ENCODE assay signal across 9 cellular contexts in the genomic region with DNA sequence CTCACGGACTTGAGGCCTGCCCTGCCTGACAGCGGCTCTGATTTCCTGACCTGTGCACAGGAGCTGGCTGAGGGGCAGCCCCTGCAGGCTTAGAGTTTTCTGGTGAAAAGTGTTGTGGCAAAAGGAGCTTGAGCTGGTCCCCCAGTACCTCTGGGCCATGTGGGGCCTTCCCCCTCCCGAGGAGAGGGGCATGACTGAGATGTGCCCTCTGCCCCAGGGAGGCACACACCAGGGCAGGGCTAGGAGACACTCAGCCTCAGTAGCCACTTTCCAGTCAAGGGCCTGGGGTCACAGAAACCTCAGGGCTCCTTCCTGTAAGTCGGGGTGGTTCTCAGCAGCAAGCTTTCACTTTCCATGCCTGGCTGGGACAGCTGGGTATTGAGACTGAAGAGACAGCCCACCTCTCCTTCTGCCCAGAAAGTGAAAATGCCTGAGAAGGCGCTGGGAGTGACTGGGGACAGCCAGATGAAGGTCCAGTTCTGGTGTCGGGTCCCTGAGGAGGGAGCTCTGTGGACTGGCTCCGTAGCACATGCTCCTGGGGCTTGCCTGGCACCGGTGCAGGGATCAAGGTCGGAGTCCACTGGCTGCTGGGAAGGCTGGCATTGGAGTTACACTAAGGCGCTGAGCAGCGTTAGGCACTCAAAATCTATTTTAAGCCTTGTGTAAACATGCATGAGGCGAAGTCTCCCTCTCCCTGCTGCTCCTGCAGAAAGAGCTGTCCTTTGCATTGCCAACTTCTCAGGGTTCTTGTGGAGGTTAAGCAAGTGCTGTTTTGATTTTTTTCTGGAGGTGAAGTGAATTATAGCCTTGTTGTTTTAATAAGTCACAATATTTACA.
DNase-seq lines count a peak whose midpoint lies in the region; ATAC-seq, FAIRE-seq and TF ChIP-seq lines count a peak whose summit lies in the region.
"Had no signal": no experiment of that assay in that cellular context is flagged by ENCODE, and none has a peak within 500 bp of the region (broad histone marks: within the 10 kb centered on the region; RNA-seq: fewer than 3 reads in every experiment).

No MANE protein-coding gene starts in this region.

- H4K20me1 ChIP-seq in astrocyte (ENCODE audit: insufficient read depth, low read length) (no peaks in the 10 kb centered on the region), keratinocyte (ENCODE audit: control insufficient read depth, extremely low read depth, insufficient read depth, low read length) (no peaks in the 10 kb centered on the region)

- H3K27me3 ChIP-seq in RWPE2 (ENCODE audit: insufficient read depth, poor library complexity, severe bottlenecking), result no peaks in the 10 kb centered on the region
- peaks cover 4% of the 10 kb centered on the region for H3K27me3 ChIP-seq in astrocyte (ENCODE audit: insufficient read depth, low read length)
- peaks cover 6% of the 10 kb centered on the region for H3K27me3 ChIP-seq in keratinocyte (ENCODE audit: control insufficient read depth, extremely low read depth, insufficient read depth, low read length)

- H3K9ac ChIP-seq in astrocyte (ENCODE audit: low read length) (peak overlapping the region; percentile 17), keratinocyte (ENCODE audit: control insufficient read depth, extremely low read depth, insufficient read depth, low read length) (peak overlapping the region; percentile 8)

- peaks cover 9% of the 10 kb centered on the region for H3K4me1 ChIP-seq in RWPE2 (ENCODE audit: insufficient read depth, poor library complexity, severe bottlenecking)
- peaks cover 9% of the 10 kb centered on the region for H3K4me1 ChIP-seq in astrocyte (ENCODE audit: insufficient read depth, low read length)
- H3K4me1 ChIP-seq in keratinocyte (ENCODE audit: control insufficient read depth, extremely low read depth, insufficient read depth, low read length), result peaks cover 14% of the 10 kb centered on the region

- no peak for FAIRE-seq in astrocyte (lab: Jason Lieb, UNC)
- FAIRE-seq in keratinocyte (lab: Jason Lieb, UNC), result peak; percentile 71
- FAIRE-seq: K562 had no signal

- TF ChIP-seq CTCF in RWPE2 (IDR thresholded peaks at IDR 0.05; ENCODE audit: poor library complexity, severe bottlenecking), result no peak
- TF ChIP-seq CTCF in astrocyte (IDR thresholded peaks at IDR 0.05; ENCODE audit: insufficient read depth, low read depth, low read length), result no peak
- TF ChIP-seq CTCF in keratinocyte (optimal IDR thresholded peaks at IDR 0.05 in 1 of 3, IDR thresholded peaks at IDR 0.05 in 1 of 3, conservative IDR thresholded peaks at IDR 0.05 in 1 of 3; ENCODE audit: extremely low read depth in 1 of 3, insufficient read depth in 2 of 3, low read length in 3 of 3), result no peak

- H3K27me3 Mint-ChIP-seq in astrocyte (ENCODE audit: low read depth, unreplicated experiment), result peaks cover 15% of the 10 kb centered on the region

- H3K36me3 ChIP-seq in RWPE2 (ENCODE audit: low read depth) (no peaks in the 10 kb centered on the region), astrocyte (ENCODE audit: insufficient read depth, low read length) (no peaks in the 10 kb centered on the region), keratinocyte (ENCODE audit: control insufficient read depth in 2 of 2, extremely low read depth in 1 of 2, insufficient read depth in 2 of 2, low read length in 2 of 2) (no peaks in the 10 kb centered on the region)

- H3K4me3 Mint-ChIP-seq in astrocyte (ENCODE audit: unreplicated experiment), result no peak overlapping the region

- H3K4me2 ChIP-seq in astrocyte (ENCODE audit: low read length) (peak overlapping the region; percentile 82), keratinocyte (ENCODE audit: control insufficient read depth, extremely low read depth, insufficient read depth, low read depth, low read length) (peak overlapping the region; percentile 57)

- no peaks in the 10 kb centered on the region for H3K79me2 ChIP-seq in astrocyte (ENCODE audit: insufficient read depth, low read length)
- H3K79me2 ChIP-seq in keratinocyte (ENCODE audit: control insufficient read depth, insufficient read depth, low read length), result no peaks in the 10 kb centered on the region

- DNase-seq in COR-L47 (lab: John Stamatoyannopoulos, UW) (peak; percentile 80), HuH-7 (ENCODE audit: low spot score) (peak; percentile 52), RWPE2 (ENCODE audit: low spot score) (no peak), astrocyte (ENCODE audit: low read depth) (peak; percentile 53), keratinocyte (ENCODE audit: low read depth, low spot score) (no peak), SKM-1 treated with dmso at 0.1 percent for 144 hours (lab: John Stamatoyannopoulos, UW; ENCODE audit: unreplicated experiment) (no peak)
- DNase-seq in stimulated activated CD4-positive, alpha-beta T cell treated with anti-CD3 and anti-CD28 coated beads, Interleukin-2, amount 100 ng/mL, for 24 hours, result peak; percentile 57 to 65

- H2AFZ ChIP-seq in astrocyte (ENCODE audit: low read depth, low read length) (peak overlapping the region; percentile 54), keratinocyte (ENCODE audit: control insufficient read depth, low read length) (peak overlapping the region; percentile 62)

- H3K9me1 ChIP-seq in keratinocyte (ENCODE audit: control insufficient read depth, extremely low read depth, insufficient read depth, low read length), result no peaks in the 10 kb centered on the region

- H3K9me3 Mint-ChIP-seq in astrocyte (ENCODE audit: unreplicated experiment), result no peaks in the 10 kb centered on the region

- H3K4me1 Mint-ChIP-seq in astrocyte (ENCODE audit: low read depth, unreplicated experiment), result peaks cover 23% of the 10 kb centered on the region

- no peak overlapping the region for H3K27ac Mint-ChIP-seq in astrocyte (ENCODE audit: unreplicated experiment)

- H3K36me3 Mint-ChIP-seq in astrocyte (ENCODE audit: low read depth, unreplicated experiment), result no peaks in the 10 kb centered on the region

- H3K9me3 ChIP-seq in RWPE2 (ENCODE audit: severe bottlenecking) (no peaks in the 10 kb centered on the region), astrocyte (ENCODE audit: insufficient read depth, low read depth, low read length) (no peaks in the 10 kb centered on the region), keratinocyte (ENCODE audit: control insufficient read depth, low read depth, low read length) (no peaks in the 10 kb centered on the region)

- H3K27ac ChIP-seq in RWPE2 (ENCODE audit: poor library complexity, severe bottlenecking), result no peak overlapping the region
- no peak overlapping the region for H3K27ac ChIP-seq in astrocyte (ENCODE audit: low read depth, low read length)
- no peak overlapping the region for H3K27ac ChIP-seq in keratinocyte (ENCODE audit: control insufficient read depth, insufficient read depth, low read length)

- dilution Hi-C loops in keratinocyte (cut with MboI; ENCODE audit: extremely low pct_ligation_motif_present, low sequenced_read_pairs), result no loop called here

- H3K4me3 ChIP-seq in RWPE2 (ENCODE audit: severe bottlenecking) (no peak overlapping the region), astrocyte (ENCODE audit: insufficient read depth, low read depth, low read length) (peak overlapping the region; percentile 40), keratinocyte (ENCODE audit: control insufficient read depth in 2 of 3, extremely low read depth in 1 of 3, insufficient read depth in 2 of 3, low read depth in 1 of 3, low read length in 3 of 3) (no peak overlapping the region)
- H3K4me3 ChIP-seq: K562 had no signal

- peak; percentile 95 for ATAC-seq in GM21367 (IDR thresholded peaks at IDR 0.05; ENCODE audit: unreplicated experiment)
- ATAC-seq in RWPE2 (ENCODE audit: low read depth), result peak; percentile 71
- ATAC-seq: K562 had no signal

Comparison
In these comparisons a context has a peak if more than half of its experiments do, and no peak if none do; other contexts are left out.
1. DNase-seq: peak in COR-L47 (single experiment), HuH-7 (single experiment), astrocyte (single experiment) and stimulated activated CD4-positive, alpha-beta T cell treated with anti-CD3 and anti-CD28 coated beads, Interleukin-2, amount 100 ng/mL, for 24 hours (2 of 2); none in RWPE2 (single experiment), keratinocyte (single experiment) and SKM-1 treated with dmso at 0.1 percent for 144 hours (single experiment).